Comparison of ENCODE assay signal across 14 cellular contexts in genomic region chr1:91015794-91016550, GRCh38. TPM values are rescaled to one million over a fixed set of nuclear protein-coding genes. Genes with fewer than 3 reads are reported as not detected.
A peak's percentile ranks its signal among the peaks of the same experiment; 100 is the strongest.
DNase-seq lines count a peak whose midpoint lies in the region; ATAC-seq and TF ChIP-seq lines count a peak whose summit lies in the region.
"Had no signal": no experiment of that assay in that cellular context is flagged by ENCODE, and none has a peak within 500 bp of the region (broad histone marks: within the 10 kb centered on the region; RNA-seq: fewer than 3 reads in every experiment).

No MANE protein-coding gene starts in this region.

- DNase-seq in ACHN, result peak; percentile 5
- no peak for DNase-seq in WTC11 (ENCODE audit: low spot score)
- DNase-seq in left lobe of liver (ENCODE audit: low spot score), result no peak
- no peak for DNase-seq in NCI-H1048 (lab: John Stamatoyannopoulos, UW)
- DNase-seq in COLO829 (ENCODE audit: low spot score), result no peak
- DNase-seq: immature natural killer cell; NCI-H2227 treated with DMSO at 0.1 percent for 48 hours; right cardiac atrium; stimulated activated CD8-positive, alpha-beta memory T cell treated with anti-CD3 and anti-CD28 coated beads, Interleukin-4, amount 100 ng/mL, for 48 hours; T-helper 1 cell had no signal

- 0 out of 2 replicates have a peak, but pooled peaks cover 2% of the 10 kb centered on the region for H3K4me1 ChIP-seq in HEK293 (ENCODE audit: control insufficient read depth, insufficient read depth, low read length)

- no peaks in the 10 kb centered on the region for H3K27me3 Mint-ChIP-seq in WTC11 (ENCODE audit: low read depth)

- no peak overlapping the region for H3K4me3 ChIP-seq in HEK293 (ENCODE audit: low read depth, low read length)

- peak overlapping the region; percentile 26; the same call in 1 of the 2 replicates for H3K4me3 Mint-ChIP-seq in WTC11
- H3K4me3 Mint-ChIP-seq: CD14-positive monocyte, immature natural killer cell had no signal

- peaks cover 38% of the 10 kb centered on the region for H3K36me3 Mint-ChIP-seq in WTC11
- H3K36me3 Mint-ChIP-seq: immature natural killer cell had no signal

- H3K9me3 Mint-ChIP-seq in WTC11, result peaks cover 17% of the 10 kb centered on the region
- H3K9me3 Mint-ChIP-seq: CD14-positive monocyte, immature natural killer cell had no signal

- POLR2A ChIA-PET in HEK293 (lab: Yijun Ruan, JAX), result no interaction called here
- POLR2A ChIA-PET in WTC11 (lab: Charles Lee), result no interaction called here

- in situ Hi-C loops in ACHN (cut with HindIII; ENCODE audit: low pct_ligation_motif_present, low pct_unique_long_range_greater_than_20kb, low sequenced_read_pairs), result no loop called here

- H3K36me3 ChIP-seq in HEK293 (ENCODE audit: control insufficient read depth in 2 of 2, insufficient read depth in 1 of 2, low read length in 2 of 2), result peaks cover 0 to 41% of the 10 kb centered on the region in 2 experiments; a peak in 2 of 3 replicates

- no peaks in the 10 kb centered on the region for H3K9me3 ChIP-seq in HEK293 (ENCODE audit: control insufficient read depth, insufficient read depth, low read depth, low read length)

- TF ChIP-seq CTCF in HEK293 (tag by site-specific recombination; IDR thresholded peaks at IDR 0.05) (no peak), WTC11 (IDR thresholded peaks at IDR 0.05) (no peak)

- ATAC-seq in WTC11 (no peak), left lobe of liver (peak; percentile 20), HG03342 (IDR thresholded peaks at IDR 0.05; ENCODE audit: unreplicated experiment) (no peak), HG03521 (IDR thresholded peaks at IDR 0.05; ENCODE audit: unreplicated experiment) (no peak)
- ATAC-seq: right cardiac atrium had no signal

- CTCF ChIA-PET in HEK293 (lab: Yijun Ruan, JAX) (interaction anchor here (1.2 kb wide), 1 partner anchor 295 kb away, joined by 4 read pairs; no protein-coding TSS in a partner anchor), WTC11 (lab: Charles Lee) (no interaction called here)

- H3K27ac Mint-ChIP-seq in WTC11, result peak overlapping the region; percentile 90

- peaks cover 74% of the 10 kb centered on the region for H3K4me1 Mint-ChIP-seq in WTC11

- no peak overlapping the region for H3K27ac ChIP-seq in HEK293 (ENCODE audit: extremely low read depth, low read depth, low read length)

TF ChIP-seq in HEK293, 187 proteins besides CTCF, POLR2A, EP300 and RAD21:
- TF ChIP-seq PRDM10 (tag by site-specific recombination; IDR thresholded peaks at IDR 0.05) (peak; percentile 89), ZSCAN30 (tag by site-specific recombination; IDR thresholded peaks at IDR 0.05) (0 out of 2 replicates have a peak, but pooled peaks have one; percentile 13), SP7 (tag by site-specific recombination; IDR thresholded peaks at IDR 0.05) (0 out of 2 replicates have a peak, but pooled peaks have one; percentile 30), ZNF311 (tag by site-specific recombination; IDR thresholded peaks at IDR 0.05; ENCODE audit: borderline replicate concordance) (no peak), ZNF23 (tag by site-specific recombination; IDR thresholded peaks at IDR 0.05; ENCODE audit: borderline replicate concordance) (no peak)

TF ChIP-seq in WTC11, 78 proteins besides CTCF, POLR2A, EP300 and RAD21:
- TF ChIP-seq JUN (CRISPR knock-in tag; IDR thresholded peaks at IDR 0.05) (no peak), ZNF232 (CRISPR knock-in tag; IDR thresholded peaks at IDR 0.05) (no peak), ZNF281 (CRISPR knock-in tag; IDR thresholded peaks at IDR 0.05) (no peak), ATF2 (CRISPR knock-in tag; IDR thresholded peaks at IDR 0.05; ENCODE audit: borderline replicate concordance, low read depth) (no peak), E2F5 (CRISPR knock-in tag; IDR thresholded peaks at IDR 0.05) (no peak), ETV6 (CRISPR knock-in tag; IDR thresholded peaks at IDR 0.05) (no peak), NFYB (CRISPR knock-in tag; conservative IDR thresholded peaks at IDR 0.05; ENCODE audit: low read depth) (no peak)

RNA-seq across cellular contexts. Expression of gene ZNF644, which starts 5.9 kb away (rescaled TPM):
- total RNA-seq in WTC11 (2021) (71.4 to 78.1 TPM (median 74.7 TPM) in 3 replicates), left lobe of liver (18.3 TPM)
